9 cellular contexts compared by ENCODE assay signal in genomic region chr1:46133181-46133658, GRCh38. TPM values are rescaled to one million over a fixed set of nuclear protein-coding genes. Genes with fewer than 3 reads are reported as not detected.
DNase-seq lines count a peak whose midpoint lies in the region; ATAC-seq, FAIRE-seq and TF ChIP-seq lines count a peak whose summit lies in the region.
"Had no signal": no experiment of that assay in that cellular context is flagged by ENCODE, and none has a peak within 500 bp of the region (broad histone marks: within the 10 kb centered on the region; RNA-seq: fewer than 3 reads in every experiment).

No MANE protein-coding gene starts in this region.

- peaks cover 3% of the 10 kb centered on the region for H3K4me1 ChIP-seq in ovary (ENCODE audit: insufficient read depth)

- no peaks in the 10 kb centered on the region for H3K27me3 ChIP-seq in SU-DHL-6 (ENCODE audit: low read length)
- H3K27me3 ChIP-seq in ovary, result no peaks in the 10 kb centered on the region

- DNase-seq in GM03348 (ENCODE audit: low spot score), result peak; percentile 77
- peak; percentile 41 for DNase-seq in GM19239 (ENCODE audit: insufficient read length, low spot score)
- no peak for DNase-seq in fibroblast of mammary gland (ENCODE audit: low read depth)
- DNase-seq in ovary, result no peak
- no peak for DNase-seq in cerebellar cortex (ENCODE audit: low spot score)
- no peak for DNase-seq in CD1c-positive myeloid dendritic cell (ENCODE audit: extremely low spot score)

- peak overlapping the region; percentile 88 for H2AFZ ChIP-seq in SU-DHL-6 (ENCODE audit: low read depth, low read length, severe bottlenecking)

- H3F3A ChIP-seq in SU-DHL-6 (ENCODE audit: insufficient read depth), result peaks cover 20% of the 10 kb centered on the region; the same call in 1 of the 2 replicates

- peak overlapping the region; percentile 99 for H3K4me2 ChIP-seq in SU-DHL-6 (ENCODE audit: low read depth, low read length, poor library complexity, severe bottlenecking)

- no peak for TF ChIP-seq POLR2A in ovary (IDR thresholded peaks at IDR 0.05)

- H3K9me3 ChIP-seq in SU-DHL-6 (ENCODE audit: insufficient read depth, low read length) (no peaks in the 10 kb centered on the region), ovary (no peaks in the 10 kb centered on the region)

- H3K4me3 ChIP-seq in SU-DHL-6 (ENCODE audit: insufficient read depth, low read length, poor library complexity, severe bottlenecking), result peak overlapping the region; percentile 99
- peak overlapping the region; percentile 49 for H3K4me3 ChIP-seq in fibroblast of mammary gland (ENCODE audit: control insufficient read depth, low read depth, low read length)
- peak overlapping the region; percentile 83 for H3K4me3 ChIP-seq in ovary

- TF ChIP-seq CTCF in SU-DHL-6 (IDR thresholded peaks at IDR 0.05; ENCODE audit: insufficient read depth, low read length, poor library complexity, severe bottlenecking) (no peak), fibroblast of mammary gland (conservative IDR thresholded peaks at IDR 0.05; ENCODE audit: control insufficient read depth, insufficient read depth, low read depth, low read length) (no peak), ovary (IDR thresholded peaks at IDR 0.05) (no peak)

- no peaks in the 10 kb centered on the region; the same call in 1 of the 2 replicates for H3K79me2 ChIP-seq in SU-DHL-6 (ENCODE audit: insufficient read depth, low read length)

- H3K9me2 ChIP-seq in SU-DHL-6 (replicated peaks; ENCODE audit: insufficient read depth, low read length), result no peaks in the 10 kb centered on the region

- 0 out of 2 replicates have a peak, but pooled peaks cover 4% of the 10 kb centered on the region for H4K20me1 ChIP-seq in SU-DHL-6 (ENCODE audit: low read depth, low read length)

- no peak for TF ChIP-seq EP300 in ovary (IDR thresholded peaks at IDR 0.05)

- WGBS in ovary, 3 donors, result 1 to 2% (median 1%) methylated on average over 22 of the region's 22 CpGs

- peak overlapping the region; percentile 85 for H3K9ac ChIP-seq in SU-DHL-6 (ENCODE audit: low read length)

- H3K27ac ChIP-seq in SU-DHL-6 (ENCODE audit: low read depth, low read length) (peak overlapping the region; percentile 77), ovary (peak overlapping the region in 1 of 2 donors; percentile 43)

- intact Hi-C loops in ovary (cut with DNase I), result no loop called here

- H3K36me3 ChIP-seq in SU-DHL-6 (ENCODE audit: low read length) (no peaks in the 10 kb centered on the region), ovary (no peaks in the 10 kb centered on the region)

- peak; percentile 57 for ATAC-seq in HG03175 (IDR thresholded peaks at IDR 0.05; ENCODE audit: unreplicated experiment)

- FAIRE-seq in GM19239 (lab: Jason Lieb, UNC), result no peak

RNA-seq across cellular contexts. Expression of gene PIK3R3, which starts 0.8 kb away (rescaled TPM):
- 10 to 100 TPM in 4 of 7 donors, 1 to 10 TPM in 3; 3.6 to 20.3 (median 10.7) TPM for total RNA-seq in ovary
- polyA plus RNA-seq in ovary, result 10 to 100 TPM in 1 of 2 donors, 1 to 10 TPM in 1; 6.5 to 20.0 TPM

RNA-seq across cellular contexts. Expression of gene TSPAN1, which starts 41.7 kb away (rescaled TPM):
- 10 to 100 TPM in 1 of 7 donors, 1 to 10 TPM in 4, under 1 TPM in 2; 0.18 to 26.9 (median 3.1) TPM for total RNA-seq in ovary
- polyA plus RNA-seq in ovary, result 1 to 10 TPM in 1 of 2 donors, under 1 TPM in 1; 0.65 to 2.8 TPM

RNA-seq across cellular contexts. Expression of gene P3R3URF, which starts 43.1 kb away (rescaled TPM):
- total RNA-seq in ovary, result not detected
- polyA plus RNA-seq in ovary, result not detected
- total RNA-seq: dermis microvascular lymphatic vessel endothelial cell had no signal

Comparison
In these comparisons a context has a peak if more than half of its experiments do, and no peak if none do; other contexts are left out.
1. DNase-seq: peak in GM03348 (single experiment) and GM19239 (single experiment); none in fibroblast of mammary gland (single experiment), ovary (0 of 5), cerebellar cortex (single experiment) and CD1c-positive myeloid dendritic cell (single experiment).
2. H3K4me3 ChIP-seq: peak in every context shown above with its lines; median percentile 99 in SU-DHL-6; 83 in ovary; 49 in fibroblast of mammary gland.